8 cellular contexts compared by ENCODE assay signal in genomic region chr19:42220751-42221097, GRCh38. TPM values are rescaled to one million over a fixed set of nuclear protein-coding genes. Genes with fewer than 3 reads are reported as not detected.
DNase-seq lines count a peak whose midpoint lies in the region; ATAC-seq and TF ChIP-seq lines count a peak whose summit lies in the region.

No MANE protein-coding gene starts in this region.

- peak overlapping the region; percentile 94 for H3K4me3 Mint-ChIP-seq in activated T-cell treated with anti-CD3 and anti-CD28 coated beads, Interleukin-2, amount 50 U/mL, for 4 hours
- H3K4me3 Mint-ChIP-seq in memory B cell (peak overlapping the region; percentile 94), type B pancreatic cell (peak overlapping the region; percentile 100)

- peak overlapping the region; percentile 97 for H3K4me3 ChIP-seq in brain microvascular endothelial cell (ENCODE audit: low read depth, low read length)

- no peak for DNase-seq in activated T-cell treated with anti-CD3 and anti-CD28 coated beads, Interleukin-2, amount 50 U/mL, for 4 hours
- no peak for DNase-seq in activated T-cell treated with anti-CD3 and anti-CD28 coated beads for 4 hours
- DNase-seq in brain microvascular endothelial cell = no peak
- DNase-seq in memory B cell (ENCODE audit: low spot score in 2 of 2) = no peak
- no peak for DNase-seq in type B pancreatic cell (ENCODE audit: extremely low spot score, unreplicated experiment)
- DNase-seq in GF-D8 (lab: John Stamatoyannopoulos, UW) = no peak
- DNase-seq in NCI-H526 treated with DMSO at 0.1 percent for 48 hours (lab: John Stamatoyannopoulos, UW) = no peak

- ATAC-seq in activated T-cell treated with anti-CD3 and anti-CD28 coated beads, Interleukin-2, amount 50 U/mL, for 4 hours = no peak
- ATAC-seq in memory B cell (ENCODE audit: low read depth) = no peak
- no peak for ATAC-seq in esophagus mucosa

- H3K27ac ChIP-seq in brain microvascular endothelial cell = peak overlapping the region; percentile 74

- no peaks in the 10 kb centered on the region for H3K27me3 ChIP-seq in brain microvascular endothelial cell (replicated peaks)

- H3K36me3 Mint-ChIP-seq in activated T-cell treated with anti-CD3 and anti-CD28 coated beads, Interleukin-2, amount 50 U/mL, for 4 hours (ENCODE audit: insufficient read depth) = peaks cover 20% of the 10 kb centered on the region
- H3K36me3 Mint-ChIP-seq in memory B cell (peaks cover 6% of the 10 kb centered on the region), type B pancreatic cell (peaks cover 8% of the 10 kb centered on the region)

- H3K27me3 Mint-ChIP-seq in activated T-cell treated with anti-CD3 and anti-CD28 coated beads, Interleukin-2, amount 50 U/mL, for 4 hours (ENCODE audit: low read depth) = no peaks in the 10 kb centered on the region
- H3K27me3 Mint-ChIP-seq in memory B cell (no peaks in the 10 kb centered on the region), type B pancreatic cell (no peaks in the 10 kb centered on the region)

- H3K27ac Mint-ChIP-seq in memory B cell (no peak overlapping the region), type B pancreatic cell (peak overlapping the region; percentile 99)

- H3K4me1 Mint-ChIP-seq in activated T-cell treated with anti-CD3 and anti-CD28 coated beads, Interleukin-2, amount 50 U/mL, for 4 hours (ENCODE audit: low read depth) = peaks cover 50% of the 10 kb centered on the region
- peaks cover 38% of the 10 kb centered on the region for H3K4me1 Mint-ChIP-seq in memory B cell
- H3K4me1 Mint-ChIP-seq in type B pancreatic cell (ENCODE audit: unreplicated experiment) = peaks cover 40% of the 10 kb centered on the region

- TF ChIP-seq CTCF in brain microvascular endothelial cell (IDR thresholded peaks at IDR 0.05; ENCODE audit: low read depth, low read length, missing control alignments) = no peak
- TF ChIP-seq CTCF in type B pancreatic cell (conservative IDR thresholded peaks at IDR 0.05) = no peak

- H3K9me3 Mint-ChIP-seq in activated T-cell treated with anti-CD3 and anti-CD28 coated beads, Interleukin-2, amount 50 U/mL, for 4 hours = no peaks in the 10 kb centered on the region
- no peaks in the 10 kb centered on the region for H3K9me3 Mint-ChIP-seq in memory B cell
- no peaks in the 10 kb centered on the region for H3K9me3 Mint-ChIP-seq in type B pancreatic cell

- in situ Hi-C loops in brain microvascular endothelial cell (cut with HindIII; ENCODE audit: low pct_ligation_motif_present, low sequenced_read_pairs) = no loop called here

- H3K36me3 ChIP-seq in brain microvascular endothelial cell (replicated peaks) = peaks cover 18% of the 10 kb centered on the region

RNA-seq across cellular contexts. Expression of gene ZNF526, which starts 0.6 kb away (rescaled TPM):
- total RNA-seq in activated T-cell treated with anti-CD3 and anti-CD28 coated beads, Interleukin-2, amount 50 U/mL, for 4 hours = 10 to 100 TPM; 17.2 to 19.4 (median 18.7) TPM
- total RNA-seq in type B pancreatic cell (ENCODE audit: low replicate concordance) = 18.2 and 19.3 TPM in 2 replicates
- 4.5 TPM for total RNA-seq in esophagus mucosa

RNA-seq across cellular contexts. Expression of gene DEDD2, which starts 3.2 kb away (rescaled TPM):
- total RNA-seq in activated T-cell treated with anti-CD3 and anti-CD28 coated beads, Interleukin-2, amount 50 U/mL, for 4 hours = 10 to 100 TPM; 25.2 to 29.1 (median 28.1) TPM
- total RNA-seq in type B pancreatic cell (ENCODE audit: low replicate concordance) (23.7 and 29.3 TPM in 2 replicates), esophagus mucosa (11.6 TPM)

RNA-seq across cellular contexts. Expression of gene GSK3A, which starts 21.7 kb away (rescaled TPM):
- 10 to 100 TPM; 51.9 to 56.4 (median 55.2) TPM for total RNA-seq in activated T-cell treated with anti-CD3 and anti-CD28 coated beads, Interleukin-2, amount 50 U/mL, for 4 hours
- total RNA-seq in type B pancreatic cell (ENCODE audit: low replicate concordance) = 43.5 and 49.1 TPM in 2 replicates
- total RNA-seq in esophagus mucosa = 26.4 TPM

RNA-seq across cellular contexts. Expression of gene ERF, which starts 34.2 kb away (rescaled TPM):
- total RNA-seq in activated T-cell treated with anti-CD3 and anti-CD28 coated beads, Interleukin-2, amount 50 U/mL, for 4 hours = 10 to 100 TPM; 86.2 to 95.4 (median 89.1) TPM
- 54.9 and 78.9 TPM in 2 replicates for total RNA-seq in type B pancreatic cell (ENCODE audit: low replicate concordance)
- 21.5 TPM for total RNA-seq in esophagus mucosa

RNA-seq across cellular contexts. Expression of gene CIC, which starts 48.3 kb away (rescaled TPM):
- 10 to 100 TPM; 54.9 to 67.3 (median 64.1) TPM for total RNA-seq in activated T-cell treated with anti-CD3 and anti-CD28 coated beads, Interleukin-2, amount 50 U/mL, for 4 hours
- 44.8 and 70.3 TPM in 2 replicates for total RNA-seq in type B pancreatic cell (ENCODE audit: low replicate concordance)
- total RNA-seq in esophagus mucosa = 31.4 TPM
